Comparison of ENCODE assay signal across 8 cellular contexts in the genomic region with DNA sequence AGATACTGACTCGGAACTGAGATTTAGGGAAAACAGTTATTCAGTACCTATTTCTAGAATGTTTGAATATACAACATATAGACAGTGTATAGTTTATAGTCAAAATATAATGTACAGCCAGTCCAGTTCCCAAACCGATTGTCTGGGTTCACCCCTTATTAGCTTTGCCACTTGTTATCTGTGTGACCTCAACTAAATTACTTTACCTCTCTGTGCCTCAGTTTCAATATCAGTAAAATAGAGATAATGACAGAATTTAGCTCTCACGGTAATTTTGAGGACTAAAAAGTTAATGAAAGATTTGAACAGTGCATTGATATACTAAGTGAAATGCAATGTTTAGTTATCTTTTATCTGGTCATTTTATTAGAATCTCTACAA. TPM values are rescaled to one million over a fixed set of nuclear protein-coding genes. Genes with fewer than 3 reads are reported as not detected.
DNase-seq lines count a peak whose midpoint lies in the region; ATAC-seq, FAIRE-seq and TF ChIP-seq lines count a peak whose summit lies in the region.

No MANE protein-coding gene starts in this region.

- H3K4me1 ChIP-seq in kidney (ENCODE audit: control insufficient read depth in 1 of 2, insufficient read depth in 1 of 2, low read depth in 1 of 2, low read length in 2 of 2) (peaks cover 0 to 8% of the 10 kb centered on the region in 2 donors), suprapubic skin (peaks cover 36% of the 10 kb centered on the region)

- H3K36me3 Mint-ChIP-seq in T-helper 2 cell treated with Interferon-gamma antibody and Interleukin-4, amounts not matched to agents 5 μg/mL and 100 μg/mL, for 36 hours (ENCODE audit: low read depth) = peaks cover 11% of the 10 kb centered on the region
- peaks cover 11% of the 10 kb centered on the region for H3K36me3 Mint-ChIP-seq in activated naive CD8-positive, alpha-beta T cell treated with anti-CD3 and anti-CD28 coated beads for 36 hours

- H3K27me3 Mint-ChIP-seq in T-helper 2 cell treated with Interferon-gamma antibody and Interleukin-4, amounts not matched to agents 5 μg/mL and 100 μg/mL, for 36 hours (ENCODE audit: low read depth) = peaks cover 11% of the 10 kb centered on the region
- H3K27me3 Mint-ChIP-seq in activated naive CD8-positive, alpha-beta T cell treated with anti-CD3 and anti-CD28 coated beads for 36 hours = no peaks in the 10 kb centered on the region

- no peaks in the 10 kb centered on the region for H3K9me3 Mint-ChIP-seq in T-helper 2 cell treated with Interferon-gamma antibody and Interleukin-4, amounts not matched to agents 5 μg/mL and 100 μg/mL, for 36 hours
- no peaks in the 10 kb centered on the region for H3K9me3 Mint-ChIP-seq in activated naive CD8-positive, alpha-beta T cell treated with anti-CD3 and anti-CD28 coated beads for 36 hours

- intact Hi-C loops in kidney (cut with DNase I) = no loop called here

- H3K4me3 Mint-ChIP-seq in T-helper 2 cell treated with Interferon-gamma antibody and Interleukin-4, amounts not matched to agents 5 μg/mL and 100 μg/mL, for 36 hours = peak overlapping the region; percentile 100
- peak overlapping the region; percentile 99 for H3K4me3 Mint-ChIP-seq in activated naive CD8-positive, alpha-beta T cell treated with anti-CD3 and anti-CD28 coated beads for 36 hours

- H3K9me3 ChIP-seq in kidney (ENCODE audit: control insufficient read depth in 1 of 2, low read length in 2 of 2) = no peaks in the 10 kb centered on the region
- H3K9me3 ChIP-seq in suprapubic skin = no peaks in the 10 kb centered on the region

- no peaks in the 10 kb centered on the region for H3K36me3 ChIP-seq in kidney (ENCODE audit: control insufficient read depth in 1 of 2, insufficient read depth in 2 of 2, low read length in 2 of 2)
- H3K36me3 ChIP-seq in suprapubic skin = no peaks in the 10 kb centered on the region

- peak overlapping the region; percentile 96 for H3K27ac Mint-ChIP-seq in T-helper 2 cell treated with Interferon-gamma antibody and Interleukin-4, amounts not matched to agents 5 μg/mL and 100 μg/mL, for 36 hours
- peak overlapping the region; percentile 85 for H3K27ac Mint-ChIP-seq in activated naive CD8-positive, alpha-beta T cell treated with anti-CD3 and anti-CD28 coated beads for 36 hours

- H3K9ac ChIP-seq in kidney (ENCODE audit: low read length in 2 of 2) = peak overlapping the region in 1 of 2 donors; percentile 90

- H3K27ac ChIP-seq in kidney (ENCODE audit: low read depth in 2 of 2, low read length in 2 of 2) = peak overlapping the region; percentile 91 to 97
- peak overlapping the region; percentile 98 for H3K27ac ChIP-seq in suprapubic skin

- ATAC-seq in HG03159 (IDR thresholded peaks at IDR 0.05; ENCODE audit: unreplicated experiment) = no peak

- H3K4me3 ChIP-seq in kidney (ENCODE audit: low read length in 2 of 2) (peak overlapping the region; percentile 98), suprapubic skin (peak overlapping the region; percentile 92)

- no peak for TF ChIP-seq EP300 in suprapubic skin (IDR thresholded peaks at IDR 0.05)

- no peak for TF ChIP-seq POLR2A in suprapubic skin (IDR thresholded peaks at IDR 0.05)

- DNase-seq in T-helper 2 cell treated with Interferon-gamma antibody and Interleukin-4, amounts not matched to agents 5 μg/mL and 100 μg/mL, for 36 hours (ENCODE audit: low spot score) = no peak
- no peak for DNase-seq in T-helper 2 cell
- no peak for DNase-seq in activated naive CD8-positive, alpha-beta T cell treated with anti-CD3 and anti-CD28 coated beads for 36 hours
- no peak for DNase-seq in kidney
- no peak for DNase-seq in suprapubic skin (ENCODE audit: low spot score in 2 of 2)
- DNase-seq in NCI-H524 (lab: John Stamatoyannopoulos, UW) = no peak
- no peak for DNase-seq in RCC 7860 (ENCODE audit: low spot score)

- FAIRE-seq in kidney (lab: Jason Lieb, UNC) = no peak
- no peak for FAIRE-seq in RCC 7860 (lab: Jason Lieb, UNC)

- peaks cover 33% of the 10 kb centered on the region for H3K4me1 Mint-ChIP-seq in T-helper 2 cell treated with Interferon-gamma antibody and Interleukin-4, amounts not matched to agents 5 μg/mL and 100 μg/mL, for 36 hours (ENCODE audit: low read depth)
- peaks cover 29% of the 10 kb centered on the region for H3K4me1 Mint-ChIP-seq in activated naive CD8-positive, alpha-beta T cell treated with anti-CD3 and anti-CD28 coated beads for 36 hours

- TF ChIP-seq CTCF in kidney (IDR thresholded peaks at IDR 0.05; ENCODE audit: borderline replicate concordance, extremely low read depth, insufficient read depth) = no peak
- TF ChIP-seq CTCF in suprapubic skin (IDR thresholded peaks at IDR 0.05) = no peak

- 51% methylated on average over 3 of the region's 3 CpGs for WGBS in suprapubic skin

- H3K27me3 ChIP-seq in suprapubic skin = no peaks in the 10 kb centered on the region

RNA-seq across cellular contexts. Expression of gene RIOK3, which starts 0.8 kb away (rescaled TPM):
- total RNA-seq in activated naive CD8-positive, alpha-beta T cell treated with anti-CD3 and anti-CD28 coated beads for 36 hours = 10 to 100 TPM; 52.4 to 61.0 TPM
- 64.9 TPM for total RNA-seq in kidney
- polyA plus RNA-seq in kidney (ENCODE audit: insufficient read depth, low read depth, low replicate concordance) = 30.1 TPM
- 100 to 1,000 TPM in 2 of 4 donors, 10 to 100 TPM in 2; 85.4 to 219 (median 97.0) TPM for total RNA-seq in suprapubic skin

RNA-seq across cellular contexts. Expression of gene RMC1, which starts 51.0 kb away (rescaled TPM):
- 10 to 100 TPM; 29.7 to 30.8 TPM for total RNA-seq in activated naive CD8-positive, alpha-beta T cell treated with anti-CD3 and anti-CD28 coated beads for 36 hours
- total RNA-seq in kidney = 25.9 TPM
- polyA plus RNA-seq in kidney (ENCODE audit: insufficient read depth, low read depth, low replicate concordance) = 40.4 TPM
- 10 to 100 TPM; 18.7 to 26.4 (median 23.0) TPM for total RNA-seq in suprapubic skin
